32 cellular contexts compared by ENCODE assay signal in the genomic region with DNA sequence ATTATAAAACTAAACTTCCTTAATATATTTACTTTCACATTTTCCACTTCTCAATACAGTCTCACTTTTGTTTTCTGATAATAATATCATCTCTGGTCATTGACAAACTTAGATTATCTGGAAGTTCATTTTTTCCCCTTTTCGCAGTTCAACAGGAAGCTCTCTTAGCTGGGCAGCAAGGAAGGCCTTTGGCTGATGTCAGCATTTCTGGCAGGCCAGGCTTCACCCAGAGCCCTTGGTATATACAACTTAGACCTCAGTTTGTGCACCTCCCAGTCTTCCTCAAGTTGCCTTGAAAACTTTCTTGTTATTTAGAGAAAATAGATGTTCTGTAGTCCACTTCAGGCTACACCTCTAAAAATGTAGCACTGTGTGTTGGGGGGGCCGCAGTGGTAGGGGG.
"Had no signal": no experiment of that assay in that cellular context is flagged by ENCODE, and none has a peak within 500 bp of the region (broad histone marks: within the 10 kb centered on the region; RNA-seq: fewer than 3 reads in every experiment).

No MANE protein-coding gene starts in this region.

- DNase-seq: activated CD4-positive, alpha-beta memory T cell treated with anti-CD3 and anti-CD28 coated beads, Interleukin-2, amount 10 ng/mL, durations not matched to agents 7 days and 5 days; activated CD4-positive, alpha-beta T cell treated with anti-CD3 and anti-CD28 coated beads for 1 hour; activated CD4-positive, alpha-beta T cell treated with anti-CD3 and anti-CD28 coated beads for 36 hours; activated CD4-positive, alpha-beta T cell treated with anti-CD3 and anti-CD28 coated beads for 48 hours; activated CD4-positive, alpha-beta T cell treated with anti-CD3 and anti-CD28 coated beads, Interleukin-2, amount 10 ng/mL, durations not matched to agents 7 days and 5 days; activated CD4-positive, alpha-beta T cell treated with anti-CD3 and anti-CD28 coated beads, Interleukin-2, amount 50 U/mL, for 48 hours; activated CD4-positive, CD25-positive, alpha-beta regulatory T cell; activated CD8-positive, alpha-beta memory T cell treated with anti-CD3 and anti-CD28 coated beads for 24 hours; activated CD8-positive, alpha-beta memory T cell treated with anti-CD3 and anti-CD28 coated beads, Interleukin-2, amount 10 ng/mL, durations not matched to agents 7 days and 5 days; activated CD8-positive, alpha-beta memory T cell treated with anti-CD3 and anti-CD28 coated beads, Interleukin-2, amount 50 U/mL, for 48 hours; activated CD8-positive, alpha-beta T cell treated with anti-CD3 and anti-CD28 coated beads, Interleukin-2, amount 10 ng/mL, durations not matched to agents 7 days and 5 days; activated effector memory CD4-positive, alpha-beta T cell treated with Interleukin-2 at 50 U/mL for 16 hours; activated gamma-delta T cell; activated naive CD4-positive, alpha-beta T cell treated with anti-CD3 and anti-CD28 coated beads, Interleukin-2, amount 10 ng/mL, durations not matched to agents 7 days and 5 days; activated naive CD4-positive, alpha-beta T cell treated with Interleukin-2 at 50 U/mL for 16 hours; activated naive CD8-positive, alpha-beta T cell treated with anti-CD3 and anti-CD28 coated beads, Interleukin-2, amount 10 ng/mL, durations not matched to agents 7 days and 5 days; activated naive CD8-positive, alpha-beta T cell treated with anti-CD3 and anti-CD28 coated beads, Interleukin-2, amount 50 U/mL, for 24 hours; activated T-cell treated with anti-CD3 and anti-CD28 coated beads, Interleukin-2, amount 50 U/mL, for 24 hours; activated T-cell treated with anti-CD3 and anti-CD28 coated beads, Interleukin-2, amount 50 U/mL, for 48 hours; amygdala; anterior cingulate cortex; body of pancreas; brain microvascular endothelial cell; central memory CD4-positive, alpha-beta T cell; T-helper 1 cell; T-helper 2 cell; T-helper 9 cell; WERI-Rb-1 had no signal

- H3K4me1 ChIP-seq: body of pancreas, breast epithelium had no signal

- FAIRE-seq: astrocyte had no signal

- ATAC-seq: activated CD4-positive, alpha-beta T cell treated with anti-CD3 and anti-CD28 coated beads for 36 hours; activated CD4-positive, CD25-positive, alpha-beta regulatory T cell treated with anti-CD3 and anti-CD28 coated beads, Interleukin-2, amount 50 U/mL, for 24 hours; activated CD8-positive, alpha-beta memory T cell treated with anti-CD3 and anti-CD28 coated beads, Interleukin-2, amount 10 ng/mL, durations not matched to agents 7 days and 5 days; activated CD8-positive, alpha-beta T cell treated with anti-CD3 and anti-CD28 coated beads, Interleukin-2, amount 10 ng/mL, durations not matched to agents 7 days and 5 days; activated naive CD8-positive, alpha-beta T cell treated with anti-CD3 and anti-CD28 coated beads, Interleukin-2, amount 50 U/mL, for 24 hours; body of pancreas; WTC11 had no signal

- H3K27me3 ChIP-seq: body of pancreas, brain microvascular endothelial cell, breast epithelium had no signal

- H3K27ac ChIP-seq: body of pancreas, brain microvascular endothelial cell, breast epithelium, WERI-Rb-1 had no signal

- H3K4me3 ChIP-seq: body of pancreas, breast epithelium had no signal

- H3K36me3 ChIP-seq: brain microvascular endothelial cell, breast epithelium, WERI-Rb-1 had no signal

- H3K9me3 ChIP-seq: body of pancreas, breast epithelium had no signal
